23 cellular contexts compared by ENCODE assay signal in the genomic region with DNA sequence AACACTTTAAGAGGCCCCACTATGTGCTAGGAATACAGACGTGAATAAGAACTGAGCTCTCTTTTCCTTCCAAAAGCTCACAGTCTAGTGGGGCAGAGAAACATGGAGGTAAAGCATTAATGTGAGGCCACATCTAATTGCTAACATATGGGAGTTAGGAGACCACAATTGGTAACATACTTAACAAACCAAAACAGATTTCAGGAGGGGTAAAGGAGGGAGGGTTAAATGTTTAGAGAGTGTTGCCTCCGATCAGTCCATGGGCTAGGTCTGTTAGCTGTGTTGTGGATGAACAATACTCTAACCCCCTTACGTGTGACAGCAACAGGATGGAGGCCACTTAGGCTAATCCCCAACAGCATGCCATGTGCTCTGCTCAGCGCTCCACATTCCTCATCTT.
"Had no signal": no experiment of that assay in that cellular context is flagged by ENCODE, and none has a peak within 500 bp of the region (broad histone marks: within the 10 kb centered on the region; RNA-seq: fewer than 3 reads in every experiment).

No MANE protein-coding gene starts in this region.

- H3K4me3 Mint-ChIP-seq: activated CD4-positive, alpha-beta memory T cell treated with anti-CD3 and anti-CD28 coated beads, Interleukin-2, amount 10 ng/mL, durations not matched to agents 7 days and 5 days; activated CD4-positive, alpha-beta T cell treated with anti-CD3 and anti-CD28 coated beads for 36 hours; activated naive CD8-positive, alpha-beta T cell treated with anti-CD3 and anti-CD28 coated beads, Interleukin-2, amount 10 ng/mL, durations not matched to agents 7 days and 5 days; central memory CD8-positive, alpha-beta T cell had no signal

- H3K4me3 ChIP-seq: ascending aorta, body of pancreas, Peyer's patch, SJCRH30 had no signal

- H3K4me1 ChIP-seq: ascending aorta, body of pancreas, Peyer's patch had no signal

- H3K36me3 Mint-ChIP-seq: activated naive CD8-positive, alpha-beta T cell treated with anti-CD3 and anti-CD28 coated beads, Interleukin-2, amount 10 ng/mL, durations not matched to agents 7 days and 5 days had no signal

- H3K27me3 Mint-ChIP-seq: activated CD4-positive, alpha-beta memory T cell treated with anti-CD3 and anti-CD28 coated beads, Interleukin-2, amount 10 ng/mL, durations not matched to agents 7 days and 5 days; activated CD4-positive, alpha-beta T cell treated with anti-CD3 and anti-CD28 coated beads for 36 hours; activated naive CD8-positive, alpha-beta T cell treated with anti-CD3 and anti-CD28 coated beads, Interleukin-2, amount 10 ng/mL, durations not matched to agents 7 days and 5 days; central memory CD8-positive, alpha-beta T cell had no signal

- H3K9me3 ChIP-seq: ascending aorta, body of pancreas, Peyer's patch, SJCRH30, SK-N-SH had no signal

- H3K4me2 ChIP-seq: SK-N-SH had no signal

- H3K27ac ChIP-seq: ascending aorta, body of pancreas, Peyer's patch, RWPE1, SJCRH30, VCaP had no signal

- H3K9me2 ChIP-seq: SK-N-SH had no signal

- H3K36me3 ChIP-seq: ascending aorta, Peyer's patch, SJCRH30 had no signal

- ATAC-seq: activated CD4-positive, alpha-beta T cell treated with anti-CD3 and anti-CD28 coated beads for 36 hours; body of pancreas had no signal

- H3K9me3 Mint-ChIP-seq: activated CD4-positive, alpha-beta memory T cell treated with anti-CD3 and anti-CD28 coated beads, Interleukin-2, amount 10 ng/mL, durations not matched to agents 7 days and 5 days; activated naive CD8-positive, alpha-beta T cell treated with anti-CD3 and anti-CD28 coated beads, Interleukin-2, amount 10 ng/mL, durations not matched to agents 7 days and 5 days; central memory CD8-positive, alpha-beta T cell had no signal

- DNase-seq: activated CD4-positive, alpha-beta memory T cell treated with anti-CD3 and anti-CD28 coated beads, Interleukin-2, amount 10 ng/mL, durations not matched to agents 7 days and 5 days; activated CD4-positive, alpha-beta T cell treated with anti-CD3 and anti-CD28 coated beads for 36 hours; activated CD4-positive, alpha-beta T cell treated with anti-CD3 and anti-CD28 coated beads, Interleukin-2, amount 50 U/mL, for 1 hour; activated CD8-positive, alpha-beta memory T cell treated with anti-CD3 and anti-CD28 coated beads, Interleukin-2, amount 50 U/mL, for 4 hours; activated naive CD4-positive, alpha-beta T cell treated with anti-CD3 and anti-CD28 coated beads, Interleukin-2, amount 50 U/mL, for 16 hours; activated naive CD8-positive, alpha-beta T cell treated with anti-CD3 and anti-CD28 coated beads, Interleukin-2, amount 10 ng/mL, durations not matched to agents 7 days and 5 days; amniotic stem cell; body of pancreas; Kasumi-1; NCI-H146; NCI-H187 treated with DMSO at 0.1 percent for 48 hours; NCI-H2081 treated with DMSO at 0.1 percent for 48 hours; NCI-H2227 treated with DMSO at 0.1 percent for 48 hours; NCI-H446 treated with DMSO at 0.1 percent for 48 hours; Peyer's patch; Right ventricle myocardium superior; SJCRH30; SK-N-SH; T-helper 1 cell had no signal

- H3K27me3 ChIP-seq: ascending aorta, body of pancreas, Peyer's patch, SJCRH30 had no signal

- H3K9ac ChIP-seq: SK-N-SH had no signal

- H3K4me1 Mint-ChIP-seq: activated CD4-positive, alpha-beta memory T cell treated with anti-CD3 and anti-CD28 coated beads, Interleukin-2, amount 10 ng/mL, durations not matched to agents 7 days and 5 days; activated CD4-positive, alpha-beta T cell treated with anti-CD3 and anti-CD28 coated beads for 36 hours; activated naive CD8-positive, alpha-beta T cell treated with anti-CD3 and anti-CD28 coated beads, Interleukin-2, amount 10 ng/mL, durations not matched to agents 7 days and 5 days; central memory CD8-positive, alpha-beta T cell had no signal

- H3K27ac Mint-ChIP-seq: activated CD4-positive, alpha-beta memory T cell treated with anti-CD3 and anti-CD28 coated beads, Interleukin-2, amount 10 ng/mL, durations not matched to agents 7 days and 5 days; activated CD4-positive, alpha-beta T cell treated with anti-CD3 and anti-CD28 coated beads for 36 hours; activated naive CD8-positive, alpha-beta T cell treated with anti-CD3 and anti-CD28 coated beads, Interleukin-2, amount 10 ng/mL, durations not matched to agents 7 days and 5 days had no signal
